In genomic region chr16:23039118-23039517, GRCh38 we compare ENCODE assay signal across 11 cellular contexts.
"Had no signal": no experiment of that assay in that cellular context is flagged by ENCODE, and none has a peak within 500 bp of the region (broad histone marks: within the 10 kb centered on the region; RNA-seq: fewer than 3 reads in every experiment).

No MANE protein-coding gene starts in this region.

- FAIRE-seq: H1, H54 had no signal

- H3K4me1 ChIP-seq: HAP-1 had no signal

- H3K4me2 ChIP-seq: GM23338 had no signal

- H3K9me3 ChIP-seq: HAP-1 had no signal

- DNase-seq: GM23248, GOT3, H7, H9, HCEC 1CT, HFFc6 had no signal

- ATAC-seq: GM23338, HCT116 had no signal

- H3K36me3 ChIP-seq: HAP-1 had no signal

- H2AFZ ChIP-seq: GM23248, GM23338 had no signal

- H3K4me3 ChIP-seq: GM23248, GM23338, HAP-1 had no signal

- H3K9ac ChIP-seq: GM23248 had no signal

- H3K27ac ChIP-seq: GM23248 had no signal
